ENCODE assay signal across 1 cellular context in the genomic region with DNA sequence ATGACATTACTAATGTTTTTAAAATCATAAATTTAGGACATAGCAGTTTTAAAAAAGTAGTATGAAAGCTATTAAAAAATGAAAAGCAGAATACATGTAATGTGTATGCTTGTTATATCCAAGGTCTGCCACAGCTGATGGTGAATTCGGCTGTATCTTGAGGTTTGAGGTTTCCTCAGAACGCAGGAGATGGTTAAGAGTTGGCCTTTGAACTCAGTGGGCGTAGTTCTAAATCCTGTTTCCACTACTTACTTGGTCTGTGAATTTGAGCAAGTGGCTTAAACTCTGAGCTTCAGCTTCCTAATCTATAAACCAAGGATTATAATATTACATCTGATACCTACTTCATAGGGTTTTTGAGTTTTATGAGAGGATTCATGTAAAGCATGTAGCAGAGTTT.
TF ChIP-seq lines count a peak whose summit lies in the region.

No MANE protein-coding gene starts in this region.

TF ChIP-seq in HepG2, 621 proteins besides CTCF, POLR2A, EP300 and RAD21:
- TF ChIP-seq, protein P1, sequence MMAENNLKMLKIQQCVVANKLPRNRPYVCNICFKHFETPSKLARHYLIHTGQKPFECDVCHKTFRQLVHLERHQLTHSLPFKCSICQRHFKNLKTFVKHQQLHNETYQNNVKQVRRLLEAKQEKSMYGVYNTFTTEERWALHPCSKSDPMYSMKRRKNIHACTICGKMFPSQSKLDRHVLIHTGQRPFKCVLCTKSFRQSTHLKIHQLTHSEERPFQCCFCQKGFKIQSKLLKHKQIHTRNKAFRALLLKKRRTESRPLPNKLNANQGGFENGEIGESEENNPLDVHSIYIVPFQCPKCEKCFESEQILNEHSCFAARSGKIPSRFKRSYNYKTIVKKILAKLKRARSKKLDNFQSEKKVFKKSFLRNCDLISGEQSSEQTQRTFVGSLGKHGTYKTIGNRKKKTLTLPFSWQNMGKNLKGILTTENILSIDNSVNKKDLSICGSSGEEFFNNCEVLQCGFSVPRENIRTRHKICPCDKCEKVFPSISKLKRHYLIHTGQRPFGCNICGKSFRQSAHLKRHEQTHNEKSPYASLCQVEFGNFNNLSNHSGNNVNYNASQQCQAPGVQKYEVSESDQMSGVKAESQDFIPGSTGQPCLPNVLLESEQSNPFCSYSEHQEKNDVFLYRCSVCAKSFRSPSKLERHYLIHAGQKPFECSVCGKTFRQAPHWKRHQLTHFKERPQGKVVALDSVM (CRISPR knock-in tag; IDR thresholded peaks at IDR 0.05) = no peak
- TF ChIP-seq ZNF484 (CRISPR knock-in tag; IDR thresholded peaks at IDR 0.05; ENCODE audit: borderline replicate concordance, low read depth) (no peak), RFXAP (CRISPR knock-in tag; IDR thresholded peaks at IDR 0.05; ENCODE audit: borderline replicate concordance) (no peak), ISX (CRISPR knock-in tag; conservative IDR thresholded peaks at IDR 0.05) (no peak), ZNF556 (CRISPR knock-in tag; IDR thresholded peaks at IDR 0.05; ENCODE audit: borderline replicate concordance) (no peak), SOX5 (CRISPR knock-in tag; IDR thresholded peaks at IDR 0.05; ENCODE audit: borderline replicate concordance) (no peak), SALL2 (CRISPR knock-in tag; IDR thresholded peaks at IDR 0.05) (no peak), ELF4 (CRISPR knock-in tag; IDR thresholded peaks at IDR 0.05; ENCODE audit: borderline replicate concordance) (no peak), CHD4 (IDR thresholded peaks at IDR 0.05; ENCODE audit: borderline replicate concordance, low read length) (no peak), KLF16 (CRISPR knock-in tag; IDR thresholded peaks at IDR 0.05) (no peak), FOXJ3 (CRISPR knock-in tag; IDR thresholded peaks at IDR 0.05; ENCODE audit: borderline replicate concordance) (no peak), ZNF382 (CRISPR knock-in tag; IDR thresholded peaks at IDR 0.05; ENCODE audit: borderline replicate concordance) (no peak), SMARCE1 (IDR thresholded peaks at IDR 0.05; ENCODE audit: borderline replicate concordance) (no peak), MBNL3 (CRISPR knock-in tag; conservative IDR thresholded peaks at IDR 0.05) (no peak), NCOR1 (IDR thresholded peaks at IDR 0.05; ENCODE audit: borderline replicate concordance, low read length) (no peak), ZNF10 (CRISPR knock-in tag; IDR thresholded peaks at IDR 0.05; ENCODE audit: borderline replicate concordance, low read depth) (no peak)
- TF ChIP-seq, protein P2, sequence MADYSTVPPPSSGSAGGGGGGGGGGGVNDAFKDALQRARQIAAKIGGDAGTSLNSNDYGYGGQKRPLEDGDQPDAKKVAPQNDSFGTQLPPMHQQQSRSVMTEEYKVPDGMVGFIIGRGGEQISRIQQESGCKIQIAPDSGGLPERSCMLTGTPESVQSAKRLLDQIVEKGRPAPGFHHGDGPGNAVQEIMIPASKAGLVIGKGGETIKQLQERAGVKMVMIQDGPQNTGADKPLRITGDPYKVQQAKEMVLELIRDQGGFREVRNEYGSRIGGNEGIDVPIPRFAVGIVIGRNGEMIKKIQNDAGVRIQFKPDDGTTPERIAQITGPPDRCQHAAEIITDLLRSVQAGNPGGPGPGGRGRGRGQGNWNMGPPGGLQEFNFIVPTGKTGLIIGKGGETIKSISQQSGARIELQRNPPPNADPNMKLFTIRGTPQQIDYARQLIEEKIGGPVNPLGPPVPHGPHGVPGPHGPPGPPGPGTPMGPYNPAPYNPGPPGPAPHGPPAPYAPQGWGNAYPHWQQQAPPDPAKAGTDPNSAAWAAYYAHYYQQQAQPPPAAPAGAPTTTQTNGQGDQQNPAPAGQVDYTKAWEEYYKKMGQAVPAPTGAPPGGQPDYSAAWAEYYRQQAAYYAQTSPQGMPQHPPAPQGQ (CRISPR knock-in tag; IDR thresholded peaks at IDR 0.05; ENCODE audit: borderline replicate concordance) = no peak
- TF ChIP-seq, protein P3, sequence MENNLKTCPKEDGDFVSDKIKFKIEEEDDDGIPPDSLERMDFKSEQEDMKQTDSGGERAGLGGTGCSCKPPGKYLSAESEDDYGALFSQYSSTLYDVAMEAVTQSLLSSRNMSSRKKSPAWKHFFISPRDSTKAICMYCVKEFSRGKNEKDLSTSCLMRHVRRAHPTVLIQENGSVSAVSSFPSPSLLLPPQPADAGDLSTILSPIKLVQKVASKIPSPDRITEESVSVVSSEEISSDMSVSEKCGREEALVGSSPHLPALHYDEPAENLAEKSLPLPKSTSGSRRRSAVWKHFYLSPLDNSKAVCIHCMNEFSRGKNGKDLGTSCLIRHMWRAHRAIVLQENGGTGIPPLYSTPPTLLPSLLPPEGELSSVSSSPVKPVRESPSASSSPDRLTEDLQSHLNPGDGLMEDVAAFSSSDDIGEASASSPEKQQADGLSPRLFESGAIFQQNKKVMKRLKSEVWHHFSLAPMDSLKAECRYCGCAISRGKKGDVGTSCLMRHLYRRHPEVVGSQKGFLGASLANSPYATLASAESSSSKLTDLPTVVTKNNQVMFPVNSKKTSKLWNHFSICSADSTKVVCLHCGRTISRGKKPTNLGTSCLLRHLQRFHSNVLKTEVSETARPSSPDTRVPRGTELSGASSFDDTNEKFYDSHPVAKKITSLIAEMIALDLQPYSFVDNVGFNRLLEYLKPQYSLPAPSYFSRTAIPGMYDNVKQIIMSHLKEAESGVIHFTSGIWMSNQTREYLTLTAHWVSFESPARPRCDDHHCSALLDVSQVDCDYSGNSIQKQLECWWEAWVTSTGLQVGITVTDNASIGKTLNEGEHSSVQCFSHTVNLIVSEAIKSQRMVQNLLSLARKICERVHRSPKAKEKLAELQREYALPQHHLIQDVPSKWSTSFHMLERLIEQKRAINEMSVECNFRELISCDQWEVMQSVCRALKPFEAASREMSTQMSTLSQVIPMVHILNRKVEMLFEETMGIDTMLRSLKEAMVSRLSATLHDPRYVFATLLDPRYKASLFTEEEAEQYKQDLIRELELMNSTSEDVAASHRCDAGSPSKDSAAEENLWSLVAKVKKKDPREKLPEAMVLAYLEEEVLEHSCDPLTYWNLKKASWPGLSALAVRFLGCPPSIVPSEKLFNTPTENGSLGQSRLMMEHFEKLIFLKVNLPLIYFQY (CRISPR knock-in tag; IDR thresholded peaks at IDR 0.05; ENCODE audit: borderline replicate concordance) = no peak
- TF ChIP-seq, protein P4, sequence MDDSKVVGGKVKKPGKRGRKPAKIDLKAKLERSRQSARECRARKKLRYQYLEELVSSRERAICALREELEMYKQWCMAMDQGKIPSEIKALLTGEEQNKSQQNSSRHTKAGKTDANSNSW (CRISPR knock-in tag; IDR thresholded peaks at IDR 0.05; ENCODE audit: borderline replicate concordance) = no peak
- TF ChIP-seq, protein P5, sequence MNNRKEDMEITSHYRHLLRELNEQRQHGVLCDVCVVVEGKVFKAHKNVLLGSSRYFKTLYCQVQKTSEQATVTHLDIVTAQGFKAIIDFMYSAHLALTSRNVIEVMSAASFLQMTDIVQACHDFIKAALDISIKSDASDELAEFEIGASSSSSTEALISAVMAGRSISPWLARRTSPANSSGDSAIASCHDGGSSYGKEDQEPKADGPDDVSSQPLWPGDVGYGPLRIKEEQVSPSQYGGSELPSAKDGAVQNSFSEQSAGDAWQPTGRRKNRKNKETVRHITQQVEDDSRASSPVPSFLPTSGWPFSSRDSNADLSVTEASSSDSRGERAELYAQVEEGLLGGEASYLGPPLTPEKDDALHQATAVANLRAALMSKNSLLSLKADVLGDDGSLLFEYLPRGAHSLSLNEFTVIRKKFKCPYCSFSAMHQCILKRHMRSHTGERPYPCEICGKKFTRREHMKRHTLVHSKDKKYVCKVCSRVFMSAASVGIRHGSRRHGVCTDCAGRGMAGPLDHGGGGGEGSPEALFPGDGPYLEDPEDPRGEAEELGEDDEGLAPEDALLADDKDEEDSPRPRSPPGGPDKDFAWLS (CRISPR knock-in tag; IDR thresholded peaks at IDR 0.05; ENCODE audit: borderline replicate concordance) = no peak
TF ChIP-seq in HepG2: peak in this region for 0.
